8 cellular contexts compared by ENCODE assay signal in the genomic region with DNA sequence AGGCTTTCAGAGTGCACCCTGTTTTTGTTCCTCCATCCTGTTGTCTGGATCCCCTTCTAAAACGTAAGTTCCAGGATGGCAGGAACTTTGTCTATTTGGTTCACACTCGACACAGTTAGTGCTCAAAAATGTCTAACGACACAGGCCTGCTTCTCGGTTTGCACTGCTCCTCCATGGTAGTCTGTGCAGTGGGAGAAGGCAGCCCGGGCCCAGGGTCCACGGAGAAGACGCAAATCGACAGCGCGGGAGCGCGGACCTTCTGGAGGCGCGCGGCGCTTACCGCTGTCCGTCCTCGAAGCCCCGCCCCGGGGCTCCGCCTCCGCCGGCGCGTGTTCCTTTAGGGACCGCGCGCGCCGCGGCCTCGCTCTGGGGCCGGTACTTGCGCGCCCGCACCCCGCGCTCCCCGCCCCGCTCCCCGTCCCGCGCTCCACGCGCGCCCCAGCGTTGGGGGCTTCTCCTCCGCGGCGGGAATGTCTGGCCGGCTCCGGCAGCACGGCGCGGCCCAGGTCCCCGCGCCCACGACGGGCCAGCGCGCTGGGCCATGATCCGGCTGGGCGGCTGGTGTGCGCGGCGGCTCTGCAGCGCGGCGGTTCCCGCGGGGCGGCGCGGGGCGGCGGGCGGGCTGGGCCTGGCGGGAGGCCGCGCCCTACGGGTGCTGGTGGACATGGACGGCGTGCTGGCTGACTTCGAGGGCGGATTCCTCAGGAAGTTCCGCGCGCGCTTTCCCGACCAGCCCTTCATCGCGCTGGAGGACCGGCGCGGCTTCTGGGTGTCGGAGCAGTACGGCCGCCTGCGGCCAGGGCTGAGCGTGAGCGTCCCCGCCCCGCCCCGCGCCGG. TPM values are rescaled to one million over a fixed set of nuclear protein-coding genes. Genes with fewer than 3 reads are reported as not detected.
DNase-seq lines count a peak whose midpoint lies in the region; ATAC-seq and TF ChIP-seq lines count a peak whose summit lies in the region.

A gene (plus strand): TSS at position 364 of the 837 bp plus-strand sequence. CDS start 178 bp downstream, at position 542.

- no peaks in the 10 kb centered on the region for H3K9me3 ChIP-seq in right atrium auricular region
- H3K9me3 ChIP-seq in psoas muscle = no peaks in the 10 kb centered on the region
- H3K9me3 ChIP-seq in uterus = no peaks in the 10 kb centered on the region

- TF ChIP-seq CTCF in right atrium auricular region (IDR thresholded peaks at IDR 0.05) (no peak), psoas muscle (IDR thresholded peaks at IDR 0.05) (no peak), uterus (IDR thresholded peaks at IDR 0.05) (peak in 1 of 4 experiments; percentile 3)

- ATAC-seq in GM21737 (IDR thresholded peaks at IDR 0.05; ENCODE audit: unreplicated experiment) (peak; percentile 65), psoas muscle (peak; percentile 87 to 96 (median 90))

- H3K4me3 ChIP-seq in right atrium auricular region = peak within 1 kb of the TSS; percentile 42 to 56
- H3K4me3 ChIP-seq in psoas muscle = peak within 1 kb of the TSS; percentile 72
- peak within 1 kb of the TSS; percentile 32 to 70 for H3K4me3 ChIP-seq in uterus

- intact Hi-C loops in psoas muscle (cut with DNase I) (no loop called here), uterus (cut with DNase I; ENCODE audit: low total_unique reads) (no loop called here)

- H3K4me1 ChIP-seq in right atrium auricular region = peaks cover 0 to 27% of the 10 kb centered on the region in 2 donors
- H3K4me1 ChIP-seq in psoas muscle = peaks cover 3% of the 10 kb centered on the region
- no peaks in the 10 kb centered on the region for H3K4me1 ChIP-seq in uterus

- DNase-seq in DMS53 treated with DMSO at 0.1 percent for 48 hours (lab: John Stamatoyannopoulos, UW; ENCODE audit: unreplicated experiment) = peak; percentile 37
- DNase-seq in MV-4-11 (lab: John Stamatoyannopoulos, UW) = peak; percentile 61
- peak; percentile 47 for DNase-seq in T follicular helper cell (ENCODE audit: low read depth)
- peak; percentile 52 for DNase-seq in amniotic epithelial cell (ENCODE audit: low read depth)
- DNase-seq in right atrium auricular region (ENCODE audit: low spot score) = peak; percentile 64
- DNase-seq in psoas muscle = peak; percentile 78 to 82
- DNase-seq in uterus = peak; percentile 59 to 69

- 0 to 1% (median 1%) methylated on average over 47 to 107 of the region's 107 CpGs for WGBS in psoas muscle, 3 donors

- no peaks in the 10 kb centered on the region for H3K36me3 ChIP-seq in right atrium auricular region
- no peaks in the 10 kb centered on the region for H3K36me3 ChIP-seq in psoas muscle (ENCODE audit: insufficient read depth in 1 of 2, low read depth in 1 of 2)
- H3K36me3 ChIP-seq in uterus = no peaks in the 10 kb centered on the region

- peak; percentile 46 to 60 for TF ChIP-seq POLR2A in uterus (IDR thresholded peaks at IDR 0.05)

- H3K27me3 ChIP-seq in right atrium auricular region (no peaks in the 10 kb centered on the region), psoas muscle (ENCODE audit: insufficient read depth in 3 of 3, low read length in 2 of 3) (peaks cover 0 to 2% (median 0%) of the 10 kb centered on the region in 3 donors), uterus (no peaks in the 10 kb centered on the region)

- H3K27ac ChIP-seq in right atrium auricular region (peak within 1 kb of the TSS; percentile 59 to 71), psoas muscle (peak within 1 kb of the TSS; percentile 70), uterus (peak within 1 kb of the TSS; percentile 67 to 69)

RNA-seq across cellular contexts. Expression of the gene that starts here (rescaled TPM):
- total RNA-seq in right atrium auricular region (1 to 10 TPM; 4.3 to 6.7 TPM), psoas muscle (10 to 100 TPM in 1 of 4 donors, 1 to 10 TPM in 3; 6.0 to 11.0 (median 7.5) TPM), uterus (1 to 10 TPM in 3 of 4 donors, under 1 TPM in 1; 0.26 to 7.8 (median 2.8) TPM)
- 10 to 100 TPM in 2 of 3 donors, 1 to 10 TPM in 1; 6.2 to 11.5 (median 10.3) TPM for polyA plus RNA-seq in psoas muscle

Comparison
In these comparisons a context has a peak if more than half of its experiments do, and no peak if none do; other contexts are left out.
1. Peak in every context shown above with its lines: DNase-seq, ATAC-seq, H3K4me3 ChIP-seq and H3K27ac ChIP-seq.